ENCODE assay signal across 18 cellular contexts in genomic region chr2:212842544-212843185, GRCh38.
DNase-seq lines count a peak whose midpoint lies in the region; ATAC-seq, FAIRE-seq and TF ChIP-seq lines count a peak whose summit lies in the region.
"Had no signal": no experiment of that assay in that cellular context is flagged by ENCODE, and none has a peak within 500 bp of the region (broad histone marks: within the 10 kb centered on the region; RNA-seq: fewer than 3 reads in every experiment).

No MANE protein-coding gene starts in this region.

- CTCF ChIA-PET in endothelial cell of umbilical vein (lab: Charles Lee) = interaction anchor here (2.9 kb wide), 1 partner anchor 49 kb away, joined by 16 read pairs; no protein-coding TSS in a partner anchor
- CTCF ChIA-PET in activated naive CD4-positive, alpha-beta T cell treated with anti-CD3 and anti-CD28 coated beads for 36 hours (lab: Charles Lee) = interaction anchor here (0.6 kb wide), 1 partner anchor 296 kb away, joined by 3 read pairs; no protein-coding TSS in a partner anchor

- H3K9me3 Mint-ChIP-seq in activated naive CD4-positive, alpha-beta T cell treated with anti-CD3 and anti-CD28 coated beads for 36 hours = peaks cover 2% of the 10 kb centered on the region

- dilution Hi-C loops in endothelial cell of umbilical vein (cut with MboI; ENCODE audit: extremely low pct_ligation_motif_present, low sequenced_read_pairs) = no loop called here

- no peak overlapping the region for H3K4me3 ChIP-seq in endothelial cell of umbilical vein (replicated peaks in 1 of 3; ENCODE audit: insufficient read depth in 1 of 3, low read depth in 1 of 3, low read length in 3 of 3)
- H3K4me3 ChIP-seq in body of pancreas = no peak overlapping the region
- no peak overlapping the region for H3K4me3 ChIP-seq in mesendoderm (ENCODE audit: low read length)
- H3K4me3 ChIP-seq: hepatocyte had no signal

- WGBS in body of pancreas, 2 donors = 75 to 89% methylated on average over 2 of the region's 2 CpGs
- WGBS in mesendoderm (ENCODE audit: extremely low coverage, insufficient coverage, low lambda C conversion rate) = no CpG with 5 or more reads among the region's 2 CpGs

- no TSS peak for BruUV-seq in endothelial cell of umbilical vein (replicated peaks; lab: Mats Ljungman, UMichigan)

- H2AFZ ChIP-seq in endothelial cell of umbilical vein (ENCODE audit: low read depth, low read length) = no peak overlapping the region
- H2AFZ ChIP-seq: hepatocyte had no signal

- no peak overlapping the region for H3K27ac Mint-ChIP-seq in activated naive CD4-positive, alpha-beta T cell treated with anti-CD3 and anti-CD28 coated beads for 36 hours
- H3K27ac Mint-ChIP-seq: activated CD4-positive, alpha-beta T cell treated with anti-CD3 and anti-CD28 coated beads for 36 hours; T-helper 17 cell had no signal

- H2AK5ac ChIP-seq in mesendoderm (ENCODE audit: low read length) = no peak overlapping the region

- no peak overlapping the region for H3K56ac ChIP-seq in mesendoderm (ENCODE audit: low read length)

- H3K4me2 ChIP-seq in endothelial cell of umbilical vein (ENCODE audit: insufficient read depth, low read length) = no peak overlapping the region
- H3K4me2 ChIP-seq in mesendoderm (ENCODE audit: low read length) = no peak overlapping the region
- H3K4me2 ChIP-seq: hepatocyte had no signal

- H3K4me1 Mint-ChIP-seq in activated naive CD4-positive, alpha-beta T cell treated with anti-CD3 and anti-CD28 coated beads for 36 hours (ENCODE audit: low read depth) = no peaks in the 10 kb centered on the region
- H3K4me1 Mint-ChIP-seq: neural crest cell, T-helper 17 cell had no signal

- no peaks in the 10 kb centered on the region for H3K79me1 ChIP-seq in mesendoderm (ENCODE audit: low read length)

- peaks cover 21% of the 10 kb centered on the region for H3K4me1 ChIP-seq in endothelial cell of umbilical vein (ENCODE audit: control insufficient read depth, extremely low read depth, insufficient read depth, low read length)
- H3K4me1 ChIP-seq in body of pancreas = no peaks in the 10 kb centered on the region
- H3K4me1 ChIP-seq in mesendoderm (ENCODE audit: control insufficient read depth, low read depth, low read length) = no peaks in the 10 kb centered on the region

- H3K9me3 ChIP-seq in endothelial cell of umbilical vein (replicated peaks; ENCODE audit: control insufficient read depth, insufficient read depth, low read length) = no peaks in the 10 kb centered on the region
- no peaks in the 10 kb centered on the region for H3K9me3 ChIP-seq in body of pancreas

- no peak overlapping the region for H2BK5ac ChIP-seq in mesendoderm (ENCODE audit: low read length)

- H3K9me1 ChIP-seq in endothelial cell of umbilical vein (replicated peaks; ENCODE audit: control insufficient read depth, extremely low read depth, insufficient read depth, low read length) = no peaks in the 10 kb centered on the region

- no peak overlapping the region for H2BK15ac ChIP-seq in mesendoderm (replicated peaks; ENCODE audit: low read depth)

- H3K9ac ChIP-seq in endothelial cell of umbilical vein (replicated peaks; ENCODE audit: extremely low read depth, insufficient read depth, low read length) (no peak overlapping the region), mesendoderm (ENCODE audit: low read length) (no peak overlapping the region)

- no peak overlapping the region for H3K4ac ChIP-seq in mesendoderm (ENCODE audit: low read depth, low read length)

- TF ChIP-seq CTCF in endothelial cell of umbilical vein (IDR thresholded peaks at IDR 0.05; ENCODE audit: extremely low read depth in 1 of 2, insufficient read depth in 1 of 2, low read depth in 1 of 2, low read length in 2 of 2) (no peak), body of pancreas (IDR thresholded peaks at IDR 0.05) (no peak)

- H3K36me3 ChIP-seq in endothelial cell of umbilical vein (ENCODE audit: control insufficient read depth in 2 of 2, extremely low read depth in 1 of 2, insufficient read depth in 2 of 2, low read length in 2 of 2) = no peaks in the 10 kb centered on the region
- H3K36me3 ChIP-seq in body of pancreas (replicated peaks in 1 of 2; ENCODE audit: insufficient read depth in 1 of 2, low read depth in 2 of 2) = no peaks in the 10 kb centered on the region
- H3K36me3 ChIP-seq in mesendoderm (ENCODE audit: control insufficient read depth, insufficient read depth, low read length) = no peaks in the 10 kb centered on the region

- no peaks in the 10 kb centered on the region for H3K79me2 ChIP-seq in endothelial cell of umbilical vein (ENCODE audit: control insufficient read depth, insufficient read depth, low read length)
- no peaks in the 10 kb centered on the region for H3K79me2 ChIP-seq in mesendoderm (ENCODE audit: control insufficient read depth, insufficient read depth, low read length)
- H3K79me2 ChIP-seq: hepatocyte had no signal

- no peaks in the 10 kb centered on the region for H4K20me1 ChIP-seq in endothelial cell of umbilical vein (replicated peaks; ENCODE audit: control insufficient read depth, extremely low read depth, insufficient read depth, low read length)

- H3K4me3 Mint-ChIP-seq in activated naive CD4-positive, alpha-beta T cell treated with anti-CD3 and anti-CD28 coated beads for 36 hours = no peak overlapping the region
- H3K4me3 Mint-ChIP-seq: activated CD4-positive, alpha-beta T cell treated with anti-CD3 and anti-CD28 coated beads for 36 hours; neural crest cell; T-helper 17 cell had no signal

- H3K18ac ChIP-seq in mesendoderm (ENCODE audit: low read length) = no peak overlapping the region

- H3K27me3 ChIP-seq in endothelial cell of umbilical vein (ENCODE audit: control insufficient read depth in 2 of 2, insufficient read depth in 2 of 2, low read length in 2 of 2) (no peaks in the 10 kb centered on the region), body of pancreas (no peaks in the 10 kb centered on the region), mesendoderm (ENCODE audit: insufficient read depth, low read length, poor library complexity) (no peaks in the 10 kb centered on the region)
- H3K27me3 ChIP-seq: hepatocyte had no signal

- intact Hi-C loops in endothelial cell of umbilical vein (cut with micrococcal nuclease) (loop anchor here (5.0 kb wide), 2 partner anchors 50 to 310 kb away; partner anchors contain the start of gene IKZF2), body of pancreas (cut with DNase I) (no loop called here)
- intact Hi-C loops in activated naive CD4-positive, alpha-beta T cell treated with anti-CD3 and anti-CD28 coated beads for 36 hours (cut with micrococcal nuclease) = loop anchor here (10.0 kb wide), 1 partner anchor 158 kb away; no protein-coding TSS in a partner anchor

- POLR2A ChIA-PET in endothelial cell of umbilical vein (lab: Charles Lee) = no interaction called here

- no peak overlapping the region for H4K8ac ChIP-seq in mesendoderm (ENCODE audit: low read depth, low read length)

- H2BK120ac ChIP-seq in mesendoderm (ENCODE audit: low read depth, low read length) = no peak overlapping the region

- peaks cover 5% of the 10 kb centered on the region for H3K27me3 Mint-ChIP-seq in activated naive CD4-positive, alpha-beta T cell treated with anti-CD3 and anti-CD28 coated beads for 36 hours (ENCODE audit: low read depth)
- H3K27me3 Mint-ChIP-seq: T-helper 17 cell had no signal

- no peaks in the 10 kb centered on the region for H3K36me3 Mint-ChIP-seq in activated naive CD4-positive, alpha-beta T cell treated with anti-CD3 and anti-CD28 coated beads for 36 hours (ENCODE audit: low read depth)

- DNase-seq in EH (ENCODE audit: low read depth) (peak; percentile 89), RPMI7951 (ENCODE audit: low read depth) (peak; percentile 92), endothelial cell of umbilical vein (ENCODE audit: low read depth, low spot score) (peak; percentile 14), non-pigmented ciliary epithelial cell (ENCODE audit: low read depth) (peak; percentile 83), body of pancreas (no peak), mesendoderm (no peak)
- no peak for DNase-seq in activated naive CD4-positive, alpha-beta T cell treated with anti-CD3 and anti-CD28 coated beads for 36 hours
- DNase-seq: activated CD4-positive, alpha-beta T cell treated with anti-CD3 and anti-CD28 coated beads for 36 hours; activated T-cell treated with anti-CD3 and anti-CD28 coated beads, Interleukin-2, amount 50 U/mL, for 1 hour; COR-L47; effector CD8-positive, alpha-beta T cell; left ventricle myocardium superior; NCI-H446; OCI-M1; T-helper 17 cell had no signal

- FAIRE-seq in endothelial cell of umbilical vein (lab: Jason Lieb, UNC) = no peak

- TF ChIP-seq POLR2A in endothelial cell of umbilical vein (IDR thresholded peaks at IDR 0.05; ENCODE audit: low read depth, low read length) (no peak), body of pancreas (IDR thresholded peaks at IDR 0.05) (no peak)

- no peak overlapping the region for H4K5ac ChIP-seq in mesendoderm (ENCODE audit: low read length)

- H3K27ac ChIP-seq in endothelial cell of umbilical vein (ENCODE audit: insufficient read depth, low read depth, low read length) (peak overlapping the region; percentile 96), body of pancreas (no peak overlapping the region), mesendoderm (ENCODE audit: low read depth, low read length) (no peak overlapping the region)
- H3K27ac ChIP-seq: hepatocyte had no signal

- H3K23ac ChIP-seq in mesendoderm (ENCODE audit: low read length) = no peak overlapping the region

- ATAC-seq in body of pancreas (no peak), HG03097 (IDR thresholded peaks at IDR 0.05; ENCODE audit: low FRiP score, unreplicated experiment) (no peak)
- ATAC-seq: activated CD4-positive, alpha-beta T cell treated with anti-CD3 and anti-CD28 coated beads for 36 hours; T-helper 17 cell had no signal

TF ChIP-seq in endothelial cell of umbilical vein, 7 proteins besides CTCF, POLR2A, EP300 and RAD21:
- no peak for TF ChIP-seq JUN (IDR thresholded peaks at IDR 0.05; ENCODE audit: borderline replicate concordance, insufficient read depth, insufficient read length, low read depth)
- TF ChIP-seq GATA2 (IDR thresholded peaks at IDR 0.05; ENCODE audit: insufficient read depth, insufficient read length, low read depth, low read length) = peak; percentile 59
- no peak for TF ChIP-seq MAX (IDR thresholded peaks at IDR 0.05; ENCODE audit: insufficient read depth, insufficient read length)

Comparison
In these comparisons a context has a peak if more than half of its experiments do, and no peak if none do; other contexts are left out.
1. DNase-seq: peak in EH (single experiment), RPMI7951 (single experiment), endothelial cell of umbilical vein (single experiment) and non-pigmented ciliary epithelial cell (single experiment); none in body of pancreas (0 of 4), activated naive CD4-positive, alpha-beta T cell treated with anti-CD3 and anti-CD28 coated beads for 36 hours (single experiment) and mesendoderm (single experiment).